ENCODE assay signal across 13 cellular contexts in genomic region chr6:138586638-138587037, GRCh38.
"Had no signal": no experiment of that assay in that cellular context is flagged by ENCODE, and none has a peak within 500 bp of the region (broad histone marks: within the 10 kb centered on the region; RNA-seq: fewer than 3 reads in every experiment).

No MANE protein-coding gene starts in this region.

- DNase-seq: activated CD4-positive, alpha-beta memory T cell treated with anti-CD3 and anti-CD28 coated beads for 36 hours; activated T-cell treated with anti-CD3 and anti-CD28 coated beads, Interleukin-2, amount 50 U/mL, for 24 hours; adrenal gland; esophagus squamous epithelium; glutamatergic neuron; kidney glomerular epithelial cell; mesenchymal stem cell; natural killer cell; stimulated activated CD4-positive, alpha-beta T cell treated with anti-CD3 and anti-CD28 coated beads, Interleukin-1b, Interleukin-23, amount 100 ng/mL, for 48 hours; upper lobe of right lung had no signal

- FAIRE-seq: colon had no signal

- H3K27me3 ChIP-seq: adrenal gland, esophagus squamous epithelium, upper lobe of right lung had no signal

- H3K36me3 ChIP-seq: adrenal gland, esophagus squamous epithelium, thoracic aorta, upper lobe of right lung had no signal

- H3K27me3 Mint-ChIP-seq: activated CD4-positive, alpha-beta memory T cell treated with anti-CD3 and anti-CD28 coated beads for 36 hours; activated naive CD4-positive, alpha-beta T cell treated with anti-CD3 and anti-CD28 coated beads, Interleukin-2, amount 50 U/mL, for 24 hours had no signal

- H3K9me3 Mint-ChIP-seq: activated CD4-positive, alpha-beta memory T cell treated with anti-CD3 and anti-CD28 coated beads for 36 hours; activated naive CD4-positive, alpha-beta T cell treated with anti-CD3 and anti-CD28 coated beads, Interleukin-2, amount 50 U/mL, for 24 hours; activated T-cell treated with anti-CD3 and anti-CD28 coated beads, Interleukin-2, amount 50 U/mL, for 24 hours; natural killer cell had no signal

- H3K27ac ChIP-seq: adrenal gland, esophagus squamous epithelium, thoracic aorta, upper lobe of right lung had no signal

- ATAC-seq: natural killer cell, upper lobe of right lung had no signal

- H3K9me3 ChIP-seq: adrenal gland, esophagus squamous epithelium, thoracic aorta, upper lobe of right lung had no signal

- H3K4me3 Mint-ChIP-seq: activated CD4-positive, alpha-beta memory T cell treated with anti-CD3 and anti-CD28 coated beads for 36 hours; activated naive CD4-positive, alpha-beta T cell treated with anti-CD3 and anti-CD28 coated beads, Interleukin-2, amount 50 U/mL, for 24 hours; activated T-cell treated with anti-CD3 and anti-CD28 coated beads, Interleukin-2, amount 50 U/mL, for 24 hours; natural killer cell had no signal

- H3K4me3 ChIP-seq: adrenal gland, esophagus squamous epithelium, thoracic aorta, upper lobe of right lung had no signal

- H3K36me3 Mint-ChIP-seq: activated CD4-positive, alpha-beta memory T cell treated with anti-CD3 and anti-CD28 coated beads for 36 hours; activated naive CD4-positive, alpha-beta T cell treated with anti-CD3 and anti-CD28 coated beads, Interleukin-2, amount 50 U/mL, for 24 hours; natural killer cell had no signal

- H3K27ac Mint-ChIP-seq: activated CD4-positive, alpha-beta memory T cell treated with anti-CD3 and anti-CD28 coated beads for 36 hours; activated naive CD4-positive, alpha-beta T cell treated with anti-CD3 and anti-CD28 coated beads, Interleukin-2, amount 50 U/mL, for 24 hours; activated T-cell treated with anti-CD3 and anti-CD28 coated beads, Interleukin-2, amount 50 U/mL, for 24 hours; natural killer cell had no signal
